In genomic region chr18:35828591-35828990, GRCh38 we compare ENCODE assay signal across 22 cellular contexts.
"Had no signal": no experiment of that assay in that cellular context is flagged by ENCODE, and none has a peak within 500 bp of the region (broad histone marks: within the 10 kb centered on the region; RNA-seq: fewer than 3 reads in every experiment).

No MANE protein-coding gene starts in this region.

- DNase-seq: cortex of kidney; dorsolateral prefrontal cortex; effector CD8-positive, alpha-beta T cell; immature natural killer cell; left cardiac atrium; left ventricle myocardium superior; mesenchymal stem cell; midbrain; occipital lobe; pancreas; right cardiac atrium; small intestine; stimulated activated CD4-positive, alpha-beta T cell treated with anti-CD3 and anti-CD28 coated beads, Interleukin-12 subunit alpha, Interleukin-12 subunit beta, amount 100 ng/mL, for 4 hours; stimulated activated naive CD4-positive, alpha-beta T cell treated with Interleukin-2 at 50 U/mL for 16 hours; upper lobe of left lung; uterus had no signal

- H3K4me3 Mint-ChIP-seq: immature natural killer cell; natural killer cell treated with Interleukin-12 subunit alpha and Interleukin-12 subunit beta and Interleukin-15 and Interleukin-18, amount 100 ng/mL, for 72 hours had no signal

- H3K4me3 ChIP-seq: dorsolateral prefrontal cortex, esophagus muscularis mucosa, gastroesophageal sphincter, lung, pancreas, upper lobe of left lung, uterus had no signal

- H3K4me1 ChIP-seq: gastroesophageal sphincter, pancreas, uterus had no signal

- H3K36me3 ChIP-seq: esophagus muscularis mucosa, gastroesophageal sphincter, pancreas, upper lobe of left lung, uterus had no signal

- ATAC-seq: gastroesophageal sphincter; left cardiac atrium; left ventricle myocardium superior; natural killer cell treated with Interleukin-12 subunit alpha and Interleukin-12 subunit beta and Interleukin-15 and Interleukin-18, amount 100 ng/mL, for 72 hours; pancreas; right cardiac atrium had no signal

- H3K4me1 Mint-ChIP-seq: immature natural killer cell had no signal

- H3K27me3 Mint-ChIP-seq: progenitor cell of endocrine pancreas had no signal

- H3K9me3 ChIP-seq: pancreas, uterus had no signal

- H3K27ac Mint-ChIP-seq: immature natural killer cell; natural killer cell treated with Interleukin-12 subunit alpha and Interleukin-12 subunit beta and Interleukin-15 and Interleukin-18, amount 100 ng/mL, for 72 hours had no signal

- H3K27ac ChIP-seq: dorsolateral prefrontal cortex, epithelial cell of prostate, esophagus muscularis mucosa, gastroesophageal sphincter, pancreas, upper lobe of left lung, uterus had no signal

- H3K27me3 ChIP-seq: esophagus muscularis mucosa, gastroesophageal sphincter, pancreas, upper lobe of left lung, uterus had no signal
